8 cellular contexts compared by ENCODE assay signal in the genomic region with DNA sequence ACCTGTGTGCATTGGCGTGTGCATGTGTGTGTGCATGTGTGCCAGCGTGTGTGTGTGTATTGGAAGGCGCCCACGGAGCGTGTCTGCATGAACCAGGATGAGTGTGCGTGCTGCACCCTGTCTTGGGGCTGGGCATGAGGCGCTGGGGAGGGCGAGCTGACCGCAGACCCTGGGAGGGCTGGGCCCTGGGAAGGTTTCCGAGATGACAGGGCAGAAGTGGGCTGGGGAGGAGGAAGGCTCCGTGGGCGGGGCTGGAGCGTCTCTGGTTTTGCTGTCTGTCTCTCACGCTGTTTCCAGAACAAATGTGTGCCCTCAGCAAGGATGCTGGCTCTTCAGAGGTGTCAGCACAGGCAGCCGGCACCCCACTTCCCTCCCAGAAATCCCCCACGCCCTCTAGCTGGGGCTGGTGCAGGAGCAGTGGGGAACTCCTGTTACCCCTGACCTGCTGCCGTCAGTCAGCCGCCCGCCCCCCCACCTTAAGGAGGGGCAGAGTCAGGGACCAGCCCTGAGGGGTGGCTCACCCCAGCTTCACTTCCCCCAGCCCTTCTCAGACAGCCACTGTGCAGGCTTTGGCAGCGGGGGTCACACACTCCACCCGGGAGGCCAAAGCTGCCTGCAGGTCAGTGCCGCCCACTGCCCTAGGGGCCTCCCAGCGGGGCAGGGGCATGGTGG. TPM values are rescaled to one million over a fixed set of nuclear protein-coding genes. Genes with fewer than 3 reads are reported as not detected.
DNase-seq lines count a peak whose midpoint lies in the region; ATAC-seq, FAIRE-seq and TF ChIP-seq lines count a peak whose summit lies in the region.

A gene with protein sequence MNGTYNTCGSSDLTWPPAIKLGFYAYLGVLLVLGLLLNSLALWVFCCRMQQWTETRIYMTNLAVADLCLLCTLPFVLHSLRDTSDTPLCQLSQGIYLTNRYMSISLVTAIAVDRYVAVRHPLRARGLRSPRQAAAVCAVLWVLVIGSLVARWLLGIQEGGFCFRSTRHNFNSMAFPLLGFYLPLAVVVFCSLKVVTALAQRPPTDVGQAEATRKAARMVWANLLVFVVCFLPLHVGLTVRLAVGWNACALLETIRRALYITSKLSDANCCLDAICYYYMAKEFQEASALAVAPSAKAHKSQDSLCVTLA (plus strand): TSS at position 531 of the 672 bp plus-strand sequence. CDS start 4,473 bp downstream, outside the sequence.

- POLR2A ChIA-PET in activated CD4-positive, alpha-beta T cell treated with anti-CD3 and anti-CD28 coated beads for 36 hours (lab: Charles Lee): no interaction called here

- CTCF ChIA-PET in activated CD4-positive, alpha-beta T cell treated with anti-CD3 and anti-CD28 coated beads for 36 hours (lab: Charles Lee): interaction anchor here (0.5 kb wide), 1 partner anchor 273 kb away, joined by 3 read pairs; no protein-coding TSS in a partner anchor

- H3K9me3 Mint-ChIP-seq in HFFc6 (no peaks in the 10 kb centered on the region), glutamatergic neuron (ENCODE audit: unreplicated experiment) (peaks cover 6% of the 10 kb centered on the region)
- H3K9me3 Mint-ChIP-seq in activated CD4-positive, alpha-beta T cell treated with anti-CD3 and anti-CD28 coated beads for 36 hours (ENCODE audit: low read depth): no peaks in the 10 kb centered on the region
- no peaks in the 10 kb centered on the region for H3K9me3 Mint-ChIP-seq in dendritic cell treated with granulocyte-macrophage colony-stimulating factor and Interleukin-4, amounts not matched to agents 40 ng/mL and 50 ng/mL, for 4 days

- WGBS in pancreas, 2 donors: 66% methylated on average over 21 to 23 of the region's 23 CpGs

- no peaks in the 10 kb centered on the region for H3K9me3 ChIP-seq in pancreas

- H3K4me1 Mint-ChIP-seq in HFFc6 (ENCODE audit: low read depth) (peaks cover 7% of the 10 kb centered on the region; the same call in 1 of the 2 replicates), glutamatergic neuron (ENCODE audit: low read depth, unreplicated experiment) (no peaks in the 10 kb centered on the region)
- peaks cover 52% of the 10 kb centered on the region for H3K4me1 Mint-ChIP-seq in activated CD4-positive, alpha-beta T cell treated with anti-CD3 and anti-CD28 coated beads for 36 hours
- H3K4me1 Mint-ChIP-seq in dendritic cell treated with granulocyte-macrophage colony-stimulating factor and Interleukin-4, amounts not matched to agents 40 ng/mL and 50 ng/mL, for 4 days (ENCODE audit: low read depth): peaks cover 92% of the 10 kb centered on the region

- H3K4me3 ChIP-seq in pancreas: no peak within 1 kb of the TSS

- H3K36me3 Mint-ChIP-seq in HFFc6 (ENCODE audit: low read depth) (no peaks in the 10 kb centered on the region), glutamatergic neuron (ENCODE audit: unreplicated experiment) (no peaks in the 10 kb centered on the region)
- no peaks in the 10 kb centered on the region for H3K36me3 Mint-ChIP-seq in activated CD4-positive, alpha-beta T cell treated with anti-CD3 and anti-CD28 coated beads for 36 hours (ENCODE audit: low read depth)
- peaks cover 47% of the 10 kb centered on the region for H3K36me3 Mint-ChIP-seq in dendritic cell treated with granulocyte-macrophage colony-stimulating factor and Interleukin-4, amounts not matched to agents 40 ng/mL and 50 ng/mL, for 4 days (ENCODE audit: low read depth)

- no peaks in the 10 kb centered on the region for H3K4me1 ChIP-seq in pancreas

- TF ChIP-seq CTCF in AG09319 (IDR thresholded peaks at IDR 0.05; ENCODE audit: low read depth, low read length): no peak
- TF ChIP-seq CTCF in HFFc6 (IDR thresholded peaks at IDR 0.05): no peak
- no peak for TF ChIP-seq CTCF in pancreas (IDR thresholded peaks at IDR 0.05)
- no peak for TF ChIP-seq CTCF in glutamatergic neuron (IDR thresholded peaks at IDR 0.05; ENCODE audit: partially characterized antibody, unreplicated experiment)
- no peak for TF ChIP-seq CTCF in D721Med (IDR thresholded peaks at IDR 0.05; ENCODE audit: insufficient read depth, missing control alignments)

- H3K27me3 ChIP-seq in pancreas: no peaks in the 10 kb centered on the region

- H3K27me3 Mint-ChIP-seq in HFFc6 (ENCODE audit: insufficient read depth) (peaks cover 5% of the 10 kb centered on the region), glutamatergic neuron (ENCODE audit: unreplicated experiment) (peaks cover 8% of the 10 kb centered on the region)
- no peaks in the 10 kb centered on the region for H3K27me3 Mint-ChIP-seq in activated CD4-positive, alpha-beta T cell treated with anti-CD3 and anti-CD28 coated beads for 36 hours
- H3K27me3 Mint-ChIP-seq in dendritic cell treated with granulocyte-macrophage colony-stimulating factor and Interleukin-4, amounts not matched to agents 40 ng/mL and 50 ng/mL, for 4 days: no peaks in the 10 kb centered on the region

- no peaks in the 10 kb centered on the region for H3K36me3 ChIP-seq in pancreas

- intact Hi-C loops in activated CD4-positive, alpha-beta T cell treated with anti-CD3 and anti-CD28 coated beads for 36 hours (cut with DNase I, micrococcal nuclease): loop anchor here (5.0 kb wide), 2 partner anchors 58 to 997 kb away; a partner anchor contains a TSS
- intact Hi-C loops in dendritic cell treated with granulocyte-macrophage colony-stimulating factor and Interleukin-4, amounts not matched to agents 40 ng/mL and 50 ng/mL, for 4 days (cut with micrococcal nuclease): loop anchor here (1.0 to 5.0 kb wide), 2 partner anchors 14 to 58 kb away; a partner anchor contains a TSS
- intact Hi-C loops in pancreas (cut with DNase I): no loop called here

- peak; percentile 14 for DNase-seq in AG09319 (ENCODE audit: extremely low read depth, low read depth)
- peak; percentile 44 for DNase-seq in HFFc6
- DNase-seq in activated CD4-positive, alpha-beta T cell treated with anti-CD3 and anti-CD28 coated beads for 36 hours: peak; percentile 87
- peak in 3 of 6 donors; percentile 31 to 66 (median 56) for DNase-seq in pancreas
- DNase-seq in urothelium cell line (ENCODE audit: low spot score): peak; percentile 63
- no peak for DNase-seq in glutamatergic neuron
- DNase-seq in D721Med (ENCODE audit: insufficient read length, low spot score): no peak

- ATAC-seq in activated CD4-positive, alpha-beta T cell treated with anti-CD3 and anti-CD28 coated beads for 36 hours: peak; percentile 53
- peak in 3 of 4 donors; percentile 36 to 72 (median 43) for ATAC-seq in pancreas

- H3K27ac Mint-ChIP-seq in HFFc6 (peak within 1 kb of the TSS; percentile 57; the same call in 1 of the 2 replicates), glutamatergic neuron (ENCODE audit: unreplicated experiment) (no peak within 1 kb of the TSS)
- peak within 1 kb of the TSS; percentile 84 for H3K27ac Mint-ChIP-seq in activated CD4-positive, alpha-beta T cell treated with anti-CD3 and anti-CD28 coated beads for 36 hours
- peak within 1 kb of the TSS; percentile 96 for H3K27ac Mint-ChIP-seq in dendritic cell treated with granulocyte-macrophage colony-stimulating factor and Interleukin-4, amounts not matched to agents 40 ng/mL and 50 ng/mL, for 4 days

- FAIRE-seq in pancreas (lab: Jason Lieb, UNC) (no peak), urothelium cell line (lab: Jason Lieb, UNC) (no peak), D721Med (lab: Jason Lieb, UNC) (no peak)

- no peak within 1 kb of the TSS for H3K4me3 Mint-ChIP-seq in HFFc6
- H3K4me3 Mint-ChIP-seq in activated CD4-positive, alpha-beta T cell treated with anti-CD3 and anti-CD28 coated beads for 36 hours: peak within 1 kb of the TSS; percentile 43
- peak within 1 kb of the TSS; percentile 100 for H3K4me3 Mint-ChIP-seq in dendritic cell treated with granulocyte-macrophage colony-stimulating factor and Interleukin-4, amounts not matched to agents 40 ng/mL and 50 ng/mL, for 4 days
- no peak within 1 kb of the TSS for H3K4me3 Mint-ChIP-seq in glutamatergic neuron (ENCODE audit: unreplicated experiment)

- no peak within 1 kb of the TSS for H3K27ac ChIP-seq in pancreas

RNA-seq across cellular contexts. Expression of the gene that starts here (rescaled TPM):
- under 1 TPM in 3 of 6 experiments, not detected in 3; 0.11 to 0.28 (median 0.14) TPM for total RNA-seq in HFFc6 (2021; fragmentation: NEBNext Ultra II Directional; extraction: Animal tissue kit (Norgen Biotek cat#: 25700))
- total RNA-seq in activated CD4-positive, alpha-beta T cell treated with anti-CD3 and anti-CD28 coated beads for 36 hours: 1 to 10 TPM; 3.6 to 4.1 TPM
- total RNA-seq in pancreas: 1 to 10 TPM in 2 of 6 donors, under 1 TPM in 4; 0.35 to 1.4 (median 0.84) TPM
- polyA plus RNA-seq in pancreas: 1 to 10 TPM; 4.1 to 4.6 TPM
- total RNA-seq in glutamatergic neuron (ENCODE audit: unreplicated experiment): 1.5 TPM

Comparison
In these comparisons a context has a peak if more than half of its experiments do, and no peak if none do; other contexts are left out.
1. Peak in DNase-seq in HFFc6; RNA of the gene not detected or under 1 TPM.
2. DNase-seq: peak in AG09319 (single experiment), activated CD4-positive, alpha-beta T cell treated with anti-CD3 and anti-CD28 coated beads for 36 hours (single experiment) and urothelium cell line (single experiment); none in glutamatergic neuron (single experiment) and D721Med (single experiment).
3. H3K4me3 Mint-ChIP-seq: peak in activated CD4-positive, alpha-beta T cell treated with anti-CD3 and anti-CD28 coated beads for 36 hours (single experiment) and dendritic cell treated with granulocyte-macrophage colony-stimulating factor and Interleukin-4, amounts not matched to agents 40 ng/mL and 50 ng/mL, for 4 days (single experiment); none in HFFc6 (single experiment) and glutamatergic neuron (single experiment).
4. intact Hi-C loops: an anchor here in activated CD4-positive, alpha-beta T cell treated with anti-CD3 and anti-CD28 coated beads for 36 hours (5.0 kb wide) and dendritic cell treated with granulocyte-macrophage colony-stimulating factor and Interleukin-4, amounts not matched to agents 40 ng/mL and 50 ng/mL, for 4 days (1.0 to 5.0 kb wide); none called in pancreas.